ENCODE assay signal across 13 cellular contexts in the genomic region with DNA sequence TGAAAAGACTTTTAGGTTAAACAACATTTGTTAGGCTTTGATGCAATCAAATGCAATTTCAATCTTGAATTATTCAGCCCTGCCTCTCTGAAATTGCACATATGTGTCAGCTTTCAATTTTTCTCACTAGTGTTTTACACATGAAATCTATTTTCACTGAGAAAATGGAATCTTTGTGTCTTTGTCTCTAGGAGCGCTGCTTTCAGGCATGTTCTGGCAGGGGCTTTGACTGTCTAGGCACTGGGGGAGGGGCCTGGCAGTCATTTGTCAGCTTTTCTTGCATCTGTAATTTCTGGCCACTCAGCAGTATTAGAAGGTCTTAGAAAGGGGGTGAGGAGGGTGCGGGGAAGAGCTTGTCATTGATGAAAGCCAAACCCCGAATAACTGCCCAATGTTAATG.
DNase-seq lines count a peak whose midpoint lies in the region; ATAC-seq and TF ChIP-seq lines count a peak whose summit lies in the region.
"Had no signal": no experiment of that assay in that cellular context is flagged by ENCODE, and none has a peak within 500 bp of the region (broad histone marks: within the 10 kb centered on the region; RNA-seq: fewer than 3 reads in every experiment).

No MANE protein-coding gene starts in this region.

- H3K36me3 ChIP-seq in SJSA1 (peaks cover 42% of the 10 kb centered on the region), ascending aorta (no peaks in the 10 kb centered on the region)
- H3K36me3 ChIP-seq: gastroesophageal sphincter, pancreas had no signal

- no peak overlapping the region for H3K4me3 ChIP-seq in SJSA1
- no peak overlapping the region for H3K4me3 ChIP-seq in ascending aorta
- H3K4me3 ChIP-seq: gastroesophageal sphincter, pancreas had no signal

- intact Hi-C loops in ascending aorta (cut with DNase I): no loop called here

- no peaks in the 10 kb centered on the region for H3K36me3 Mint-ChIP-seq in glutamatergic neuron (ENCODE audit: unreplicated experiment)
- H3K36me3 Mint-ChIP-seq in stimulated activated naive B cell treated with anti-CD40 and anti-IgM and Interleukin-4, amounts not matched to agents 10 μg/mL and 1 μg/mL and 100 μg/mL, for 72 hours: peaks cover 13 to 16% of the 10 kb centered on the region in 2 donors

- no peaks in the 10 kb centered on the region for H3K27me3 ChIP-seq in SJSA1 (replicated peaks)
- H3K27me3 ChIP-seq in ascending aorta: no peaks in the 10 kb centered on the region
- H3K27me3 ChIP-seq: gastroesophageal sphincter, pancreas had no signal

- ATAC-seq in stimulated activated naive B cell treated with anti-CD40 and anti-IgM and Interleukin-4, amounts not matched to agents 10 μg/mL and 1 μg/mL and 100 μg/mL, for 72 hours (replicated peaks): no peak
- no peak for ATAC-seq in stimulated activated naive CD8-positive, alpha-beta T cell treated with anti-CD3 and anti-CD28 coated beads, Interleukin-15, amount 100 ng/mL, for 72 hours
- ATAC-seq: gastroesophageal sphincter had no signal

- H3K27ac ChIP-seq in SJSA1 (peak overlapping the region; percentile 25; the same call in 1 of the 2 replicates), ascending aorta (no peak overlapping the region)
- H3K27ac ChIP-seq: gastroesophageal sphincter had no signal

- no peaks in the 10 kb centered on the region for H3K9me3 Mint-ChIP-seq in glutamatergic neuron (ENCODE audit: unreplicated experiment)
- no peaks in the 10 kb centered on the region for H3K9me3 Mint-ChIP-seq in stimulated activated naive B cell treated with anti-CD40 and anti-IgM and Interleukin-4, amounts not matched to agents 10 μg/mL and 1 μg/mL and 100 μg/mL, for 72 hours
- H3K9me3 Mint-ChIP-seq in stimulated activated naive CD8-positive, alpha-beta T cell treated with anti-CD3 and anti-CD28 coated beads, Interleukin-15, amount 100 ng/mL, for 72 hours: no peaks in the 10 kb centered on the region
- H3K9me3 Mint-ChIP-seq: activated naive CD4-positive, alpha-beta T cell treated with anti-CD3 and anti-CD28 coated beads, Interleukin-2, amount 50 U/mL, for 72 hours had no signal

- no peaks in the 10 kb centered on the region for H3K27me3 Mint-ChIP-seq in glutamatergic neuron (ENCODE audit: unreplicated experiment)
- H3K27me3 Mint-ChIP-seq in stimulated activated naive B cell treated with anti-CD40 and anti-IgM and Interleukin-4, amounts not matched to agents 10 μg/mL and 1 μg/mL and 100 μg/mL, for 72 hours: no peaks in the 10 kb centered on the region
- H3K27me3 Mint-ChIP-seq in stimulated activated naive CD8-positive, alpha-beta T cell treated with anti-CD3 and anti-CD28 coated beads, Interleukin-15, amount 100 ng/mL, for 72 hours: no peaks in the 10 kb centered on the region

- H3K4me1 ChIP-seq in SJSA1 (replicated peaks) (peaks cover 11% of the 10 kb centered on the region), ascending aorta (no peaks in the 10 kb centered on the region)
- H3K4me1 ChIP-seq: gastroesophageal sphincter had no signal

- peak overlapping the region; percentile 74 for H3K27ac Mint-ChIP-seq in glutamatergic neuron (ENCODE audit: unreplicated experiment)
- H3K27ac Mint-ChIP-seq in stimulated activated naive B cell treated with anti-CD40 and anti-IgM and Interleukin-4, amounts not matched to agents 10 μg/mL and 1 μg/mL and 100 μg/mL, for 72 hours: no peak overlapping the region
- H3K27ac Mint-ChIP-seq in stimulated activated naive CD8-positive, alpha-beta T cell treated with anti-CD3 and anti-CD28 coated beads, Interleukin-15, amount 100 ng/mL, for 72 hours: peak overlapping the region in 1 of 2 donors; percentile 95

- H3K4me3 Mint-ChIP-seq in glutamatergic neuron (ENCODE audit: unreplicated experiment): no peak overlapping the region
- no peak overlapping the region for H3K4me3 Mint-ChIP-seq in stimulated activated naive B cell treated with anti-CD40 and anti-IgM and Interleukin-4, amounts not matched to agents 10 μg/mL and 1 μg/mL and 100 μg/mL, for 72 hours
- no peak overlapping the region for H3K4me3 Mint-ChIP-seq in stimulated activated naive CD8-positive, alpha-beta T cell treated with anti-CD3 and anti-CD28 coated beads, Interleukin-15, amount 100 ng/mL, for 72 hours

- H3K4me1 Mint-ChIP-seq in glutamatergic neuron (ENCODE audit: low read depth, unreplicated experiment): peaks cover 5% of the 10 kb centered on the region
- H3K4me1 Mint-ChIP-seq in stimulated activated naive B cell treated with anti-CD40 and anti-IgM and Interleukin-4, amounts not matched to agents 10 μg/mL and 1 μg/mL and 100 μg/mL, for 72 hours: peaks cover 9 to 28% of the 10 kb centered on the region in 2 donors
- peaks cover 30% of the 10 kb centered on the region for H3K4me1 Mint-ChIP-seq in stimulated activated naive CD8-positive, alpha-beta T cell treated with anti-CD3 and anti-CD28 coated beads, Interleukin-15, amount 100 ng/mL, for 72 hours

- DNase-seq in NCI-H2081 (lab: John Stamatoyannopoulos, UW): peak; percentile 26 to 50
- DNase-seq in NCI-H2081 treated with DMSO at 0.1 percent for 48 hours (lab: John Stamatoyannopoulos, UW): no peak
- no peak for DNase-seq in SJSA1 (ENCODE audit: low read depth in 1 of 2, low spot score in 2 of 2)
- peak; percentile 28 for DNase-seq in glutamatergic neuron
- peak; percentile 84 for DNase-seq in pons (ENCODE audit: low spot score)
- no peak for DNase-seq in stimulated activated naive B cell treated with anti-CD40 and anti-IgM and Interleukin-4, amounts not matched to agents 10 μg/mL and 1 μg/mL and 100 μg/mL, for 72 hours
- DNase-seq in stimulated activated naive CD8-positive, alpha-beta T cell treated with anti-CD3 and anti-CD28 coated beads, Interleukin-15, amount 100 ng/mL, for 72 hours: no peak
- DNase-seq in ascending aorta (ENCODE audit: low spot score in 2 of 2): no peak
- DNase-seq: 8988T, NCI-H226, pancreas had no signal

- H3K9me3 ChIP-seq in SJSA1 (replicated peaks) (no peaks in the 10 kb centered on the region), ascending aorta (no peaks in the 10 kb centered on the region)
- H3K9me3 ChIP-seq: gastroesophageal sphincter, pancreas had no signal

- TF ChIP-seq CTCF in glutamatergic neuron (IDR thresholded peaks at IDR 0.05; ENCODE audit: partially characterized antibody, unreplicated experiment) (no peak), ascending aorta (IDR thresholded peaks at IDR 0.05) (no peak)

Comparison
In these comparisons a context has a peak if more than half of its experiments do, and no peak if none do; other contexts are left out.
1. DNase-seq: peak in NCI-H2081 (2 of 2), glutamatergic neuron (single experiment) and pons (single experiment); none in NCI-H2081 treated with DMSO at 0.1 percent for 48 hours (single experiment), SJSA1 (0 of 2), stimulated activated naive B cell treated with anti-CD40 and anti-IgM and Interleukin-4, amounts not matched to agents 10 μg/mL and 1 μg/mL and 100 μg/mL, for 72 hours (single experiment), stimulated activated naive CD8-positive, alpha-beta T cell treated with anti-CD3 and anti-CD28 coated beads, Interleukin-15, amount 100 ng/mL, for 72 hours (0 of 2) and ascending aorta (0 of 2).